1 cellular context compared by ENCODE assay signal in the genomic region with DNA sequence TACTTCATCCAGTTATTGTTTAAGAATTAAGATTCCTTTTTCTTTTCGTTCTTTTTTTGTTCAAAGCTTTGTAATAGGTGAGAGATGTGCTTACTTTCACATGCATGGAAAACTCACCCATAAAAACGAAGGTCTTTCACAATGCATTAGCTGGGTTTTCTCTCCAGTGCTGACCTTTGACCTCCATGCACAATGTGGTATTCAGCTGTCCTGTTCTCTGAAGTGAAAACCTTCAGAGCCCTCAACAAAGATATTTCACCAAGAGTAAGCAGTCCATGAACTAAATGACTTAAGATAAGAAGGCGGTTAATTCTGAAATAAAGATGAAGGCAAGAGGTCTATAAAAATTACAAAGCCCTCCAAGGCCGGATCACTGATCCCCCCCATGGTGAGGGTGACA.
TF ChIP-seq lines count a peak whose summit lies in the region.

No MANE protein-coding gene starts in this region.

TF ChIP-seq in K562, 482 proteins besides CTCF, POLR2A, EP300 and RAD21 (continued from another document):
- TF ChIP-seq, protein P1, sequence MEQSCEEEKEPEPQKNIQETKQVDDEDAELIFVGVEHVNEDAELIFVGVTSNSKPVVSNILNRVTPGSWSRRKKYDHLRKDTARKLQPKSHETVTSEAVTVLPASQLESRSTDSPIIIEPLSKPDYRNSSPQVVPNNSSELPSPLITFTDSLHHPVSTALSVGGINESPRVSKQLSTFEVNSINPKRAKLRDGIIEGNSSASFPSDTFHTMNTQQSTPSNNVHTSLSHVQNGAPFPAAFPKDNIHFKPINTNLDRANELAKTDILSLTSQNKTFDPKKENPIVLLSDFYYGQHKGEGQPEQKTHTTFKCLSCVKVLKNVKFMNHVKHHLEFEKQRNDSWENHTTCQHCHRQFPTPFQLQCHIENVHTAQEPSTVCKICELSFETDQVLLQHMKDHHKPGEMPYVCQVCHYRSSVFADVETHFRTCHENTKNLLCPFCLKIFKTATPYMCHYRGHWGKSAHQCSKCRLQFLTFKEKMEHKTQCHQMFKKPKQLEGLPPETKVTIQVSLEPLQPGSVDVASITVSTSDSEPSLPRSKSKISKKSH (CRISPR knock-in tag; IDR thresholded peaks at IDR 0.05): no peak
TF ChIP-seq in K562: peak in this region for 3.
